In the genomic region with DNA sequence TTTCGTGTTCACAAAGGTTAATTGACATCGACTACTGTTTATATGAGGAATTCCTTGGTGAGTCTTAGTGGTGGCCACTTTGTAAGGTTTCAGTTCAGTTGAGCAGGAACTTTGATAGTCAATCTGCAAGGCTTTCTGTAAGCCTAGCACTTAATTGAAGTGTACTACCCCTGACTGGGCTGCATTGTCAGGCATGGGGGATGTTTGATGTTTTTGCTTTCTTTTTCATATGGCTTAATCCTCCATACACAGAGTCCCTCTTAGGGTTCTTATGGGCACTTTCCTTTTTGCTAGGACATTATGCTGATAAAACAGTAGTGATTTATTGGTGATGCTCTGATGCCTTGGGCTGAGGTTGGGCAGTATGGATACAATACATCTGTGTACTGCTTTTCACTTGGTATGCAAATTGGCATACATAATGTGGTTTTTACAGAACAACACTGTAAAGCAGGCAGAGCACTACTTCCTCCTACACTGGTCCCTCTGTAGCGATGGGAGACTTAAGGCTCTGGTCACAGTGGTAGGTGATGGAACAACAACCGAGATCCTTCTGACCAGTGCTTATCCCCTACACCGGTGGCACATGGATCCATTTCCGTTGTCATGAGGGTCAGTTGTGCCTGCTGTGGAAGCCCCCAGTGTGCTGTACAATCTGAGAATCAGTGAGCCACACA, we compare ENCODE assay signal across 15 cellular contexts.
"Had no signal": no experiment of that assay in that cellular context is flagged by ENCODE, and none has a peak within 500 bp of the region (broad histone marks: within the 10 kb centered on the region; RNA-seq: fewer than 3 reads in every experiment).

No MANE protein-coding gene starts in this region.

- H3K27ac ChIP-seq: neutrophil, tibial artery, vagina had no signal

- H3K4me3 ChIP-seq: tibial artery, vagina had no signal

- H3K36me3 ChIP-seq: neutrophil, tibial artery, vagina had no signal

- ATAC-seq: stimulated activated naive B cell treated with anti-CD40 and anti-IgM and Interleukin-4, amounts not matched to agents 10 μg/mL and 1 μg/mL and 100 μg/mL, for 72 hours had no signal

- H3K27me3 ChIP-seq: neutrophil, tibial artery, vagina had no signal

- H3K4me1 ChIP-seq: tibial artery, vagina had no signal

- DNase-seq: activated CD4-positive, alpha-beta T cell treated with anti-CD3 and anti-CD28 coated beads for 1 hour; activated CD4-positive, alpha-beta T cell treated with anti-CD3 and anti-CD28 coated beads, Interleukin-2, amount 50 U/mL, for 4 hours; activated naive CD4-positive, alpha-beta T cell treated with Interleukin-2 at 50 U/mL for 16 hours; activated T-cell treated with anti-CD3 and anti-CD28 coated beads for 4 hours; anterior cingulate cortex; cerebellar nuclear complex; effector memory CD4-positive, alpha-beta T cell; foreskin melanocyte; mesendoderm; natural killer cell; stimulated activated CD4-positive, alpha-beta T cell treated with anti-CD3 and anti-CD28 coated beads, Interleukin-4, amount 100 ng/mL, for 1 hour; stimulated activated naive B cell treated with anti-CD40 and anti-IgM and Interleukin-4, amounts not matched to agents 10 μg/mL and 1 μg/mL and 100 μg/mL, for 72 hours; tibial artery had no signal

- H3K9me3 ChIP-seq: neutrophil, tibial artery, vagina had no signal
